8 cellular contexts compared by ENCODE assay signal in genomic region chr12:104064031-104064841, GRCh38. TPM values are rescaled to one million over a fixed set of nuclear protein-coding genes. Genes with fewer than 3 reads are reported as not detected.
DNase-seq lines count a peak whose midpoint lies in the region; TF ChIP-seq lines count a peak whose summit lies in the region.

Gene HCFC2 (plus strand): TSS chr12:104064531. CDS start chr12:104064561, 30 bp downstream.

- CTCF ChIA-PET in HEK293T (lab: Yijun Ruan, JAX): interaction anchor here (1.0 kb wide), 1 partner anchor 44 kb away, joined by 3 read pairs; no protein-coding TSS in a partner anchor
- CTCF ChIA-PET in SK-N-SH (lab: Yijun Ruan, JAX): interaction anchor here (1.5 to 3.1 kb wide), 2 partner anchors 9 to 45 kb away, joined by 7 to 15 read pairs; no protein-coding TSS in a partner anchor

- H3K27ac Mint-ChIP-seq in glutamatergic neuron (ENCODE audit: unreplicated experiment): peak within 1 kb of the TSS; percentile 99

- peaks cover 9 to 20% of the 10 kb centered on the region in 2 experiments for H3K36me3 ChIP-seq in SK-N-SH (replicated peaks in 1 of 2; ENCODE audit: control insufficient read depth in 1 of 2, insufficient read depth in 2 of 2, low read length in 1 of 2)
- H3K36me3 ChIP-seq in ovary: no peaks in the 10 kb centered on the region
- H3K36me3 ChIP-seq in thymus (ENCODE audit: control insufficient read depth, insufficient read depth): peaks cover 4% of the 10 kb centered on the region

- peak; percentile 59 for TF ChIP-seq POLR2A in ovary (IDR thresholded peaks at IDR 0.05)

- peak within 1 kb of the TSS; percentile 77 to 89 for H3K27ac ChIP-seq in SK-N-SH (ENCODE audit: low read depth in 2 of 2, low read length in 1 of 2)
- H3K27ac ChIP-seq in ovary: peak within 1 kb of the TSS; percentile 31 to 72
- peak within 1 kb of the TSS; percentile 83 for H3K27ac ChIP-seq in thymus (ENCODE audit: low read depth)

- H3K4me3 ChIP-seq in SK-N-SH (ENCODE audit: low read depth in 2 of 2, low read length in 1 of 2): peak within 1 kb of the TSS; percentile 94 to 98
- peak within 1 kb of the TSS; percentile 82 for H3K4me3 ChIP-seq in ovary
- H3K4me3 ChIP-seq in thymus (ENCODE audit: low read length): peak within 1 kb of the TSS; percentile 94

- H3K27me3 ChIP-seq in SK-N-SH (ENCODE audit: insufficient read depth): no peaks in the 10 kb centered on the region
- no peaks in the 10 kb centered on the region for H3K27me3 ChIP-seq in ovary
- H3K27me3 ChIP-seq in thymus (ENCODE audit: control insufficient read depth, insufficient read depth): no peaks in the 10 kb centered on the region

- peak within 1 kb of the TSS; percentile 100 for H3K4me2 ChIP-seq in SK-N-SH

- H3K79me2 ChIP-seq in SK-N-SH (ENCODE audit: insufficient read depth): peaks cover 29% of the 10 kb centered on the region

- H3F3A ChIP-seq in SK-N-SH (replicated peaks; ENCODE audit: insufficient read depth): peaks cover 4% of the 10 kb centered on the region

- 0% methylated on average over 8 of the region's 74 CpGs for WGBS in SK-N-SH (ENCODE audit: low lambda C conversion rate)
- WGBS in ovary, 3 donors: 0 to 1% (median 1%) methylated on average over 55 to 74 of the region's 74 CpGs
- under 1% methylated on average over 74 of the region's 74 CpGs for WGBS in thymus

- peak within 1 kb of the TSS; percentile 96 for H2AFZ ChIP-seq in SK-N-SH (ENCODE audit: low read depth)

- peaks cover 8% of the 10 kb centered on the region for H3K9me3 Mint-ChIP-seq in glutamatergic neuron (ENCODE audit: unreplicated experiment)

- no peaks in the 10 kb centered on the region for H3K9me2 ChIP-seq in SK-N-SH

- H3K4me3 Mint-ChIP-seq in glutamatergic neuron (ENCODE audit: unreplicated experiment): peak within 1 kb of the TSS; percentile 97

- H3K9ac ChIP-seq in SK-N-SH: peak within 1 kb of the TSS; percentile 74

- POLR2A ChIA-PET in HEK293T (lab: Yijun Ruan, JAX): interaction anchor here (0.8 to 2.4 kb wide), 9 partner anchors 9 to 98 kb away, joined by 3 to 14 read pairs (median 4); partner anchors contain the start of genes GLT8D2, NFYB and TDG
- POLR2A ChIA-PET in SK-N-SH (lab: Yijun Ruan, JAX): interaction anchor here (0.7 to 3.1 kb wide), 5 partner anchors 8 to 223 kb away, joined by 3 to 27 read pairs (median 4); partner anchors contain the start of genes HSP90B1, NT5DC3 and TDG

- TF ChIP-seq EP300 in SK-N-SH (IDR thresholded peaks at IDR 0.05; ENCODE audit: borderline replicate concordance in 1 of 2, low read depth in 1 of 2, low read length in 1 of 2): peak; percentile 8 to 34; a peak in 2 of 4 replicates
- no peak for TF ChIP-seq EP300 in ovary (IDR thresholded peaks at IDR 0.05)

- peaks cover 8% of the 10 kb centered on the region for H3K27me3 Mint-ChIP-seq in glutamatergic neuron (ENCODE audit: unreplicated experiment)

- H3K4me1 ChIP-seq in SK-N-SH (ENCODE audit: control insufficient read depth in 1 of 2, insufficient read depth in 2 of 2, low read depth in 1 of 2, low read length in 1 of 2) (peaks cover 6 to 13% of the 10 kb centered on the region in 2 experiments; a peak in 3 of 4 replicates), ovary (ENCODE audit: insufficient read depth) (peaks cover 6% of the 10 kb centered on the region), thymus (ENCODE audit: control insufficient read depth, insufficient read depth, low read length) (peaks cover 12% of the 10 kb centered on the region)

- no peaks in the 10 kb centered on the region for H3K36me3 Mint-ChIP-seq in glutamatergic neuron (ENCODE audit: unreplicated experiment)

- H4K20me1 ChIP-seq in SK-N-SH (ENCODE audit: insufficient read depth): no peaks in the 10 kb centered on the region

- DNase-seq in GM04504 (ENCODE audit: low read depth): peak; percentile 78
- peak; percentile 94 for DNase-seq in HEK293T (ENCODE audit: extremely low spot score)
- peak; percentile 76 for DNase-seq in MV-4-11 (lab: John Stamatoyannopoulos, UW)
- peak; percentile 99 for DNase-seq in SK-N-SH
- DNase-seq in activated naive CD4-positive, alpha-beta T cell treated with anti-CD3 and anti-CD28 coated beads, Interleukin-2, amount 50 U/mL, for 16 hours: peak; percentile 91
- peak; percentile 97 for DNase-seq in glutamatergic neuron
- peak; percentile 90 to 94 (median 93) for DNase-seq in ovary

- no peak for TF ChIP-seq CTCF in SK-N-SH (IDR thresholded peaks at IDR 0.05)
- no peak for TF ChIP-seq CTCF in glutamatergic neuron (IDR thresholded peaks at IDR 0.05; ENCODE audit: partially characterized antibody, unreplicated experiment)
- TF ChIP-seq CTCF in ovary (IDR thresholded peaks at IDR 0.05): no peak

- TF ChIP-seq RAD21 in SK-N-SH (IDR thresholded peaks at IDR 0.05; ENCODE audit: low read length): no peak

- intact Hi-C loops in ovary (cut with DNase I): loop anchor here in 3 of 4 donors (10.0 kb wide), 2 partner anchors 89 to 99 kb away; partner anchors contain the start of gene TDG (in 2 of the 3)

- H3K9me3 ChIP-seq in SK-N-SH (no peaks in the 10 kb centered on the region), ovary (no peaks in the 10 kb centered on the region), thymus (ENCODE audit: control insufficient read depth) (no peaks in the 10 kb centered on the region)

- H3K4me1 Mint-ChIP-seq in glutamatergic neuron (ENCODE audit: low read depth, unreplicated experiment): peaks cover 7% of the 10 kb centered on the region

TF ChIP-seq in HEK293T, 16 proteins besides CTCF, POLR2A, EP300 and RAD21:
- no peak for TF ChIP-seq ARNT (IDR thresholded peaks at IDR 0.05)
- no peak for TF ChIP-seq HDGF (IDR thresholded peaks at IDR 0.05; ENCODE audit: borderline replicate concordance)
- no peak for TF ChIP-seq FOXA1 (IDR thresholded peaks at IDR 0.05)
- no peak for TF ChIP-seq ELF4 (IDR thresholded peaks at IDR 0.05)
- no peak for TF ChIP-seq BHLHE40 (IDR thresholded peaks at IDR 0.05; ENCODE audit: borderline replicate concordance)
- TF ChIP-seq FOXK2 (IDR thresholded peaks at IDR 0.05): no peak
- peak; percentile 66 for TF ChIP-seq L3MBTL2 (conservative IDR thresholded peaks at IDR 0.05)
- TF ChIP-seq TARDBP (IDR thresholded peaks at IDR 0.05): no peak
- no peak for TF ChIP-seq SUZ12 (IDR thresholded peaks at IDR 0.05)
- TF ChIP-seq SP1 (IDR thresholded peaks at IDR 0.05): no peak
- no peak for TF ChIP-seq FOXM1 (IDR thresholded peaks at IDR 0.05; ENCODE audit: borderline replicate concordance)
- 0 out of 2 replicates have a peak, but pooled peaks have one; percentile 7 for TF ChIP-seq LEF1 (IDR thresholded peaks at IDR 0.05; ENCODE audit: borderline replicate concordance)
- 0 out of 2 replicates have a peak, but pooled peaks have one; percentile 23 for TF ChIP-seq PKNOX1 (IDR thresholded peaks at IDR 0.05)
- TF ChIP-seq CTBP1 (IDR thresholded peaks at IDR 0.05; ENCODE audit: borderline replicate concordance): 0 out of 2 replicates have a peak, but pooled peaks have one; percentile 30
- no peak for TF ChIP-seq NFRKB (IDR thresholded peaks at IDR 0.05)
- TF ChIP-seq ZNF384 (IDR thresholded peaks at IDR 0.05): no peak

TF ChIP-seq in SK-N-SH, 30 proteins besides CTCF, POLR2A, EP300 and RAD21 (continues in another document):
- TF ChIP-seq EZH2phosphoT487 (IDR thresholded peaks at IDR 0.05; ENCODE audit: borderline replicate concordance, low read depth) (no peak), RFX5 (IDR thresholded peaks at IDR 0.05; ENCODE audit: low read length) (no peak), MXI1 (IDR thresholded peaks at IDR 0.05; ENCODE audit: low read depth, low read length) (peak; percentile 93), SIN3A (IDR thresholded peaks at IDR 0.05; ENCODE audit: borderline replicate concordance, low read depth, low read length) (peak; percentile 47), ZBTB33 (IDR thresholded peaks at IDR 0.05; ENCODE audit: borderline replicate concordance, low read depth) (0 out of 2 replicates have a peak, but pooled peaks have one; percentile 13), YY1 (IDR thresholded peaks at IDR 0.05; ENCODE audit: low read depth) (peak; percentile 95), RCOR1 (IDR thresholded peaks at IDR 0.05; ENCODE audit: low read length) (peak; percentile 13; the same call in 1 of the 2 replicates), ELF1 (IDR thresholded peaks at IDR 0.05) (no peak), FOXJ3 (CRISPR knock-in tag; IDR thresholded peaks at IDR 0.05) (no peak; the same call in 1 of the 2 replicates), NRF1 (IDR thresholded peaks at IDR 0.05; ENCODE audit: low read depth, low read length) (no peak)
- TF ChIP-seq, protein P1, sequence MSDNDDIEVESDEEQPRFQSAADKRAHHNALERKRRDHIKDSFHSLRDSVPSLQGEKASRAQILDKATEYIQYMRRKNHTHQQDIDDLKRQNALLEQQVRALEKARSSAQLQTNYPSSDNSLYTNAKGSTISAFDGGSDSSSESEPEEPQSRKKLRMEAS (IDR thresholded peaks at IDR 0.05; ENCODE audit: low read depth): peak; percentile 91
- TF ChIP-seq, protein P2, sequence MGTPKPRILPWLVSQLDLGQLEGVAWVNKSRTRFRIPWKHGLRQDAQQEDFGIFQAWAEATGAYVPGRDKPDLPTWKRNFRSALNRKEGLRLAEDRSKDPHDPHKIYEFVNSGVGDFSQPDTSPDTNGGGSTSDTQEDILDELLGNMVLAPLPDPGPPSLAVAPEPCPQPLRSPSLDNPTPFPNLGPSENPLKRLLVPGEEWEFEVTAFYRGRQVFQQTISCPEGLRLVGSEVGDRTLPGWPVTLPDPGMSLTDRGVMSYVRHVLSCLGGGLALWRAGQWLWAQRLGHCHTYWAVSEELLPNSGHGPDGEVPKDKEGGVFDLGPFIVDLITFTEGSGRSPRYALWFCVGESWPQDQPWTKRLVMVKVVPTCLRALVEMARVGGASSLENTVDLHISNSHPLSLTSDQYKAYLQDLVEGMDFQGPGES (IDR thresholded peaks at IDR 0.05; ENCODE audit: low read depth, low read length): no peak

RNA-seq across cellular contexts. Expression of gene HCFC2, which starts in this region (rescaled TPM):
- 5.2 and 6.6 TPM in 2 replicates for polyA plus RNA-seq in SK-N-SH (2012; rRNA removed)
- polyA plus RNA-seq in SK-N-SH (2012; cell fraction: cytosol; rRNA removed): 5.8 and 6.1 TPM in 2 replicates
- 7.6 and 15.4 TPM in 2 replicates for polyA plus RNA-seq in SK-N-SH (2012; cell fraction: nucleus; rRNA removed)
- 25.1 TPM for total RNA-seq in glutamatergic neuron (ENCODE audit: unreplicated experiment)
- 10 to 100 TPM; 17.2 to 24.6 (median 23.5) TPM for total RNA-seq in ovary
- polyA plus RNA-seq in ovary: 10 to 100 TPM in 1 of 2 donors, 1 to 10 TPM in 1; 8.8 to 10.9 TPM
- 13.9 TPM for polyA plus RNA-seq in thymus

Comparison
In these comparisons a context has a peak if more than half of its experiments do, and no peak if none do; other contexts are left out.
1. Peak in every context shown above with its lines: DNase-seq, H3K4me3 ChIP-seq and H3K27ac ChIP-seq.